ENCODE assay signal across 8 cellular contexts in the genomic region with DNA sequence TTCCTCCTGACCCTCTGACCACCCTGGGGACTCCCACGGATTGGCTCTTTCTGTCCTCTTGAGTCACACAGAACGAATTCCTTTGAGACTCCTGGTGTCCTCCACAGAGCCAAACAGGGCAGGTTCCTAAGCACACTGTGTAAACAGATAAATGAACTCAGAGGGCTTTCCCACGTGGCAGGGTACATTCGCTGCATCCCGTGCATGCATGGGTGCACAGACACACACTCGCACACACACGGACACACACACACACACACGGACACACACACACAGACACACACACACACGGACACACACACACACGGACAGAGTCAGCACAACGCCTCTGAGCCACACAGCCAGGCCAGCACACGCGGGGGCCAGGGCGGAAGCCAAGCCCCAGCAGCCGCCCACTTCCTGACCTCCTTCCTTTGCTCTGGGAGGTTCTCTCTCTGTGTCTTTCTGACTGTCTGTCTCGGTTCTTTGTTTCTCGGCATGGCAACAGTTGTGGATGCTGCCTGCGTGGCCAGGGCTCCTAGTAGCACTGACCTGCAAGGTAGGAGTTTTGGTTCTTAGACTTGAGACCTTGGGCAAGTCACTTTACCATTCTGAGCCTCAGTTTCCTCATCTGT. TPM values are rescaled to one million over a fixed set of nuclear protein-coding genes. Genes with fewer than 3 reads are reported as not detected.
DNase-seq lines count a peak whose midpoint lies in the region; ATAC-seq lines count a peak whose summit lies in the region.

No MANE protein-coding gene starts in this region.

- DNase-seq in SK-MEL-5 (ENCODE audit: low read depth, low spot score) (peak; percentile 19), left kidney (ENCODE audit: low read depth, low spot score) (peak; percentile 62)
- DNase-seq in activated naive CD8-positive, alpha-beta T cell treated with anti-CD3 and anti-CD28 coated beads, Interleukin-2, amount 10 ng/mL, durations not matched to agents 7 days and 5 days, result peak; percentile 74
- peak; percentile 32 to 70 for DNase-seq in stimulated activated CD4-positive, alpha-beta T cell treated with anti-CD3 and anti-CD28 coated beads, Interleukin-4, amount 100 ng/mL, for 48 hours (ENCODE audit: low read depth in 2 of 2)

- H3K27me3 ChIP-seq in ACC112 (ENCODE audit: insufficient read depth, low read length), result no peaks in the 10 kb centered on the region

- H3K79me2 ChIP-seq in ACC112 (ENCODE audit: control insufficient read depth, insufficient read depth, low read length, unreplicated experiment), result peaks cover 33% of the 10 kb centered on the region

- in situ Hi-C loops in SK-MEL-5 (cut with HindIII; ENCODE audit: low pct_unique_long_range_greater_than_20kb, low sequenced_read_pairs), result no loop called here

- peak overlapping the region; percentile 60 for H3K27ac ChIP-seq in ACC112 (ENCODE audit: low read depth, low read length)

- no peaks in the 10 kb centered on the region for H3K36me3 ChIP-seq in ACC112 (ENCODE audit: insufficient read depth, low read length)

- peaks cover 30% of the 10 kb centered on the region for H3K36me3 Mint-ChIP-seq in activated naive CD8-positive, alpha-beta T cell treated with anti-CD3 and anti-CD28 coated beads, Interleukin-2, amount 10 ng/mL, durations not matched to agents 7 days and 5 days

- H3K27me3 Mint-ChIP-seq in activated naive CD8-positive, alpha-beta T cell treated with anti-CD3 and anti-CD28 coated beads, Interleukin-2, amount 10 ng/mL, durations not matched to agents 7 days and 5 days, result no peaks in the 10 kb centered on the region

- no peaks in the 10 kb centered on the region for H3K9me3 Mint-ChIP-seq in activated naive CD8-positive, alpha-beta T cell treated with anti-CD3 and anti-CD28 coated beads, Interleukin-2, amount 10 ng/mL, durations not matched to agents 7 days and 5 days

- peak overlapping the region; percentile 99 for H3K4me3 Mint-ChIP-seq in activated naive CD8-positive, alpha-beta T cell treated with anti-CD3 and anti-CD28 coated beads, Interleukin-2, amount 10 ng/mL, durations not matched to agents 7 days and 5 days

- POLR2A ChIA-PET in activated naive CD8-positive, alpha-beta T cell treated with anti-CD3 and anti-CD28 coated beads, Interleukin-2, amount 10 ng/mL, durations not matched to agents 7 days and 5 days (lab: Charles Lee), result interaction anchor here (0.6 to 1.9 kb wide), 9 partner anchors 10 to 897 kb away, joined by 3 to 15 read pairs (median 3); a partner anchor contains a TSS

- peak overlapping the region; percentile 78 for H3K4me3 ChIP-seq in ACC112 (ENCODE audit: low read depth, low read length)

- peaks cover 54% of the 10 kb centered on the region for H3K4me1 Mint-ChIP-seq in activated naive CD8-positive, alpha-beta T cell treated with anti-CD3 and anti-CD28 coated beads, Interleukin-2, amount 10 ng/mL, durations not matched to agents 7 days and 5 days

- H3K27ac Mint-ChIP-seq in activated naive CD8-positive, alpha-beta T cell treated with anti-CD3 and anti-CD28 coated beads, Interleukin-2, amount 10 ng/mL, durations not matched to agents 7 days and 5 days, result peak overlapping the region; percentile 100

- peak overlapping the region; percentile 33 for H2AFZ ChIP-seq in ACC112 (ENCODE audit: low read length, unreplicated experiment)

- peak; percentile 73 for ATAC-seq in GM18909 (IDR thresholded peaks at IDR 0.05; ENCODE audit: poor library complexity, unreplicated experiment)
- ATAC-seq in HG03108 (IDR thresholded peaks at IDR 0.05; ENCODE audit: unreplicated experiment), result peak; percentile 50
- peak; percentile 77 for ATAC-seq in activated naive CD8-positive, alpha-beta T cell treated with anti-CD3 and anti-CD28 coated beads, Interleukin-2, amount 10 ng/mL, durations not matched to agents 7 days and 5 days (ENCODE audit: low read depth)
- ATAC-seq in GM18870 (IDR thresholded peaks at IDR 0.05; ENCODE audit: unreplicated experiment), result no peak

- peaks cover 21% of the 10 kb centered on the region for H3K4me1 ChIP-seq in ACC112 (ENCODE audit: control insufficient read depth, insufficient read depth, low read length, unreplicated experiment)

RNA-seq across cellular contexts. Expression of a gene that starts 0.7 kb away (rescaled TPM):
- 9.2 and 12.6 TPM in 2 replicates for total RNA-seq in SK-MEL-5 (2014; rRNA removed; shearing (Covaris generic))
- polyA plus RNA-seq in SK-MEL-5 (2015; cell fraction: cytosol; rRNA removed), result 6.9 and 9.2 TPM in 2 replicates
- 10.1 and 10.8 TPM in 2 replicates for polyA plus RNA-seq in SK-MEL-5 (2015; cell fraction: nucleus; rRNA removed)
- total RNA-seq in activated naive CD8-positive, alpha-beta T cell treated with anti-CD3 and anti-CD28 coated beads, Interleukin-2, amount 10 ng/mL, durations not matched to agents 7 days and 5 days, result 10 to 100 TPM; 35.3 to 36.9 TPM

Comparison
In these comparisons a context has a peak if more than half of its experiments do, and no peak if none do; other contexts are left out.
1. DNase-seq: peak in every context shown above with its lines; median percentile 74 in activated naive CD8-positive, alpha-beta T cell treated with anti-CD3 and anti-CD28 coated beads, Interleukin-2, amount 10 ng/mL, durations not matched to agents 7 days and 5 days; 62 in left kidney; 51 in stimulated activated CD4-positive, alpha-beta T cell treated with anti-CD3 and anti-CD28 coated beads, Interleukin-4, amount 100 ng/mL, for 48 hours; 19 in SK-MEL-5.